1 cellular context compared by ENCODE assay signal in the genomic region with DNA sequence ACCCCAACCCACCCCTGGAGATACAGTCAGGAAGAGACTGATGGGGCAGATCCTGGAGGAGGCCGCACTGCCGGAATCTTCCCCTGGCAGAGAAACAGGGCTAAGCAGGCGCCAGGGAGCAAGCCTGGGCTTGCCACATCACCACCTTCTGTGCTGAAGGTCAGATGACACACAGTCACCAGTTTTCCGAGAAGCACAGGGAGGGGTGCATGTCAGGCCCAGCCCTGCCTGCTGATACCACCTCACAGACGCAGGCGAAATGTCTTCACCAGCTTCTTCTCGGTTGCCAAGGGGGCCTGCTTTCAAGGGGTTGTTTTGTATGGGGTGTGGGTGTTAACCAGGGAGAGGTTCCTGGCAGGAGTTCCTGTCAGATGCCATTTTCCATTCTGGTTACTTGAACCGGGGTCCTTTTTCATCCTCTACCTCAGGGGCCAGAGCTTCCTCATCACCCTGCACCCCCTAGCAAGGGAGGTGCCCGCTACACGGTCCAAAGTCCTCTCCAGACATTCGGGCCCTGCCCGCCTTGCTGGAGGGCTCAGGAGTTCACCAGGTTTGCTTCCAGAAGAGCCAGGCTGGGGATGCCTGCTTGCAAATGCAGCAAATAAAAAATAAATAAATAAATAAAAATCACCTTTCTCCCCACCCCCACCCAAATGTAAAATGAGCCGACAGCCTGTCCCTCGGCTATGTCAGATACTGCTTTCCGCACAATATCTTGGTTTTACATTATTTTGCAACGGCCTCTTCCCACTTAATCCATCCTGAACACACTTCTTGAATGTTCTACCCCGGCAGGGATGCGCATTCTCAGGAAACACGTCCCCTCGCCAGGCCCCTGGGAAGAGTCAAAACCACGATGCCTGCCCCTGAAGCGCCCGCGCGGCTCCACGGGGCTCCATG.
TF ChIP-seq lines count a peak whose summit lies in the region.

No MANE protein-coding gene starts in this region.

TF ChIP-seq in K562, 482 proteins besides CTCF, POLR2A, EP300 and RAD21 (continued from another document):
- TF ChIP-seq, protein P1, sequence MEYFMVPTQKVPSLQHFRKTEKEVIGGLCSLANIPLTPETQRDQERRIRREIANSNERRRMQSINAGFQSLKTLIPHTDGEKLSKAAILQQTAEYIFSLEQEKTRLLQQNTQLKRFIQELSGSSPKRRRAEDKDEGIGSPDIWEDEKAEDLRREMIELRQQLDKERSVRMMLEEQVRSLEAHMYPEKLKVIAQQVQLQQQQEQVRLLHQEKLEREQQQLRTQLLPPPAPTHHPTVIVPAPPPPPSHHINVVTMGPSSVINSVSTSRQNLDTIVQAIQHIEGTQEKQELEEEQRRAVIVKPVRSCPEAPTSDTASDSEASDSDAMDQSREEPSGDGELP (CRISPR knock-in tag; IDR thresholded peaks at IDR 0.05; ENCODE audit: borderline replicate concordance): peak; percentile 65; the same call in 1 of the 2 replicates
- peak; percentile 24; the same call in 1 of the 2 replicates for TF ChIP-seq BRD4 (IDR thresholded peaks at IDR 0.05)
- TF ChIP-seq, protein P2, sequence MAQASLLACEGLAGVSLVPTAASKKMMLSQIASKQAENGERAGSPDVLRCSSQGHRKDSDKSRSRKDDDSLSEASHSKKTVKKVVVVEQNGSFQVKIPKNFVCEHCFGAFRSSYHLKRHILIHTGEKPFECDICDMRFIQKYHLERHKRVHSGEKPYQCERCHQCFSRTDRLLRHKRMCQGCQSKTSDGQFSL (CRISPR knock-in tag; IDR thresholded peaks at IDR 0.05): no peak
- TF ChIP-seq, protein P2 (tag; IDR thresholded peaks at IDR 0.05): peak; percentile 19 to 60; a peak in 2 of 4 replicates
- peak; percentile 26; the same call in 1 of the 2 replicates for TF ChIP-seq ZNF644 (tag; IDR thresholded peaks at IDR 0.05; ENCODE audit: low read depth)
- peak in 1 of 2 experiments; percentile 37; a peak in 2 of 4 replicates for TF ChIP-seq SRF (CRISPR knock-in tag; IDR thresholded peaks at IDR 0.05)
- TF ChIP-seq ARID1B (IDR thresholded peaks at IDR 0.05): peak; percentile 59
- TF ChIP-seq EWSR1 (IDR thresholded peaks at IDR 0.05; ENCODE audit: borderline replicate concordance, low read depth, partially characterized antibody): no peak
- peak in 1 of 2 experiments; percentile 41; a peak in 1 of 4 replicates for TF ChIP-seq RCOR1 (IDR thresholded peaks at IDR 0.05; ENCODE audit: borderline replicate concordance in 1 of 2, low read depth in 2 of 2, low read length in 2 of 2)
- TF ChIP-seq ARNT (IDR thresholded peaks at IDR 0.05): peak in 1 of 2 experiments; percentile 17; a peak in 2 of 4 replicates
- 0 out of 2 replicates have a peak, but pooled peaks have one; percentile 21 for TF ChIP-seq SNIP1 (IDR thresholded peaks at IDR 0.05; ENCODE audit: low read depth)
- TF ChIP-seq PYGO2 (tag; IDR thresholded peaks at IDR 0.05): peak; percentile 60; the same call in 1 of the 2 replicates
- TF ChIP-seq, protein P3, sequence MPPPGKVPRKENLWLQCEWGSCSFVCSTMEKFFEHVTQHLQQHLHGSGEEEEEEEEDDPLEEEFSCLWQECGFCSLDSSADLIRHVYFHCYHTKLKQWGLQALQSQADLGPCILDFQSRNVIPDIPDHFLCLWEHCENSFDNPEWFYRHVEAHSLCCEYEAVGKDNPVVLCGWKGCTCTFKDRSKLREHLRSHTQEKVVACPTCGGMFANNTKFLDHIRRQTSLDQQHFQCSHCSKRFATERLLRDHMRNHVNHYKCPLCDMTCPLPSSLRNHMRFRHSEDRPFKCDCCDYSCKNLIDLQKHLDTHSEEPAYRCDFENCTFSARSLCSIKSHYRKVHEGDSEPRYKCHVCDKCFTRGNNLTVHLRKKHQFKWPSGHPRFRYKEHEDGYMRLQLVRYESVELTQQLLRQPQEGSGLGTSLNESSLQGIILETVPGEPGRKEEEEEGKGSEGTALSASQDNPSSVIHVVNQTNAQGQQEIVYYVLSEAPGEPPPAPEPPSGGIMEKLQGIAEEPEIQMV (tag; conservative IDR thresholded peaks at IDR 0.05; ENCODE audit: low read depth): 0 out of 2 replicates have a peak, but pooled peaks have one; percentile 9
- TF ChIP-seq POLR2B (IDR thresholded peaks at IDR 0.05; ENCODE audit: low read depth, partially characterized antibody): peak; percentile 69
- TF ChIP-seq ZFP30 (CRISPR knock-in tag; IDR thresholded peaks at IDR 0.05; ENCODE audit: borderline replicate concordance): 0 out of 2 replicates have a peak, but pooled peaks have one; percentile 49
- peak; percentile 28; the same call in 1 of the 2 replicates for TF ChIP-seq ZNF239 (CRISPR knock-in tag; IDR thresholded peaks at IDR 0.05)
- 0 out of 2 replicates have a peak, but pooled peaks have one; percentile 11 for TF ChIP-seq HDAC2 (IDR thresholded peaks at IDR 0.05)
- TF ChIP-seq ZNF121 (CRISPR knock-in tag; conservative IDR thresholded peaks at IDR 0.05): no peak
- TF ChIP-seq CREM (IDR thresholded peaks at IDR 0.05; ENCODE audit: low read depth): peak; percentile 76
- peak; percentile 87; the same call in 1 of the 2 replicates for TF ChIP-seq HIVEP1 (CRISPR knock-in tag; IDR thresholded peaks at IDR 0.05)
- TF ChIP-seq RBBP5 (IDR thresholded peaks at IDR 0.05; ENCODE audit: borderline replicate concordance, insufficient read depth, low read length, poor library complexity, severe bottlenecking): no peak
- TF ChIP-seq, protein P4, sequence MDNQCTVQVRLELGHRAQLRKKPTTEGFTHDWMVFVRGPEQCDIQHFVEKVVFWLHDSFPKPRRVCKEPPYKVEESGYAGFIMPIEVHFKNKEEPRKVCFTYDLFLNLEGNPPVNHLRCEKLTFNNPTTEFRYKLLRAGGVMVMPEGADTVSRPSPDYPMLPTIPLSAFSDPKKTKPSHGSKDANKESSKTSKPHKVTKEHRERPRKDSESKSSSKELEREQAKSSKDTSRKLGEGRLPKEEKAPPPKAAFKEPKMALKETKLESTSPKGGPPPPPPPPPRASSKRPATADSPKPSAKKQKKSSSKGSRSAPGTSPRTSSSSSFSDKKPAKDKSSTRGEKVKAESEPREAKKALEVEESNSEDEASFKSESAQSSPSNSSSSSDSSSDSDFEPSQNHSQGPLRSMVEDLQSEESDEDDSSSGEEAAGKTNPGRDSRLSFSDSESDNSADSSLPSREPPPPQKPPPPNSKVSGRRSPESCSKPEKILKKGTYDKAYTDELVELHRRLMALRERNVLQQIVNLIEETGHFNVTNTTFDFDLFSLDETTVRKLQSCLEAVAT (IDR thresholded peaks at IDR 0.05): peak; percentile 94 to 96
- peak; percentile 86 for TF ChIP-seq SMAD4 (CRISPR knock-in tag; conservative IDR thresholded peaks at IDR 0.05)
- TF ChIP-seq, protein P5, sequence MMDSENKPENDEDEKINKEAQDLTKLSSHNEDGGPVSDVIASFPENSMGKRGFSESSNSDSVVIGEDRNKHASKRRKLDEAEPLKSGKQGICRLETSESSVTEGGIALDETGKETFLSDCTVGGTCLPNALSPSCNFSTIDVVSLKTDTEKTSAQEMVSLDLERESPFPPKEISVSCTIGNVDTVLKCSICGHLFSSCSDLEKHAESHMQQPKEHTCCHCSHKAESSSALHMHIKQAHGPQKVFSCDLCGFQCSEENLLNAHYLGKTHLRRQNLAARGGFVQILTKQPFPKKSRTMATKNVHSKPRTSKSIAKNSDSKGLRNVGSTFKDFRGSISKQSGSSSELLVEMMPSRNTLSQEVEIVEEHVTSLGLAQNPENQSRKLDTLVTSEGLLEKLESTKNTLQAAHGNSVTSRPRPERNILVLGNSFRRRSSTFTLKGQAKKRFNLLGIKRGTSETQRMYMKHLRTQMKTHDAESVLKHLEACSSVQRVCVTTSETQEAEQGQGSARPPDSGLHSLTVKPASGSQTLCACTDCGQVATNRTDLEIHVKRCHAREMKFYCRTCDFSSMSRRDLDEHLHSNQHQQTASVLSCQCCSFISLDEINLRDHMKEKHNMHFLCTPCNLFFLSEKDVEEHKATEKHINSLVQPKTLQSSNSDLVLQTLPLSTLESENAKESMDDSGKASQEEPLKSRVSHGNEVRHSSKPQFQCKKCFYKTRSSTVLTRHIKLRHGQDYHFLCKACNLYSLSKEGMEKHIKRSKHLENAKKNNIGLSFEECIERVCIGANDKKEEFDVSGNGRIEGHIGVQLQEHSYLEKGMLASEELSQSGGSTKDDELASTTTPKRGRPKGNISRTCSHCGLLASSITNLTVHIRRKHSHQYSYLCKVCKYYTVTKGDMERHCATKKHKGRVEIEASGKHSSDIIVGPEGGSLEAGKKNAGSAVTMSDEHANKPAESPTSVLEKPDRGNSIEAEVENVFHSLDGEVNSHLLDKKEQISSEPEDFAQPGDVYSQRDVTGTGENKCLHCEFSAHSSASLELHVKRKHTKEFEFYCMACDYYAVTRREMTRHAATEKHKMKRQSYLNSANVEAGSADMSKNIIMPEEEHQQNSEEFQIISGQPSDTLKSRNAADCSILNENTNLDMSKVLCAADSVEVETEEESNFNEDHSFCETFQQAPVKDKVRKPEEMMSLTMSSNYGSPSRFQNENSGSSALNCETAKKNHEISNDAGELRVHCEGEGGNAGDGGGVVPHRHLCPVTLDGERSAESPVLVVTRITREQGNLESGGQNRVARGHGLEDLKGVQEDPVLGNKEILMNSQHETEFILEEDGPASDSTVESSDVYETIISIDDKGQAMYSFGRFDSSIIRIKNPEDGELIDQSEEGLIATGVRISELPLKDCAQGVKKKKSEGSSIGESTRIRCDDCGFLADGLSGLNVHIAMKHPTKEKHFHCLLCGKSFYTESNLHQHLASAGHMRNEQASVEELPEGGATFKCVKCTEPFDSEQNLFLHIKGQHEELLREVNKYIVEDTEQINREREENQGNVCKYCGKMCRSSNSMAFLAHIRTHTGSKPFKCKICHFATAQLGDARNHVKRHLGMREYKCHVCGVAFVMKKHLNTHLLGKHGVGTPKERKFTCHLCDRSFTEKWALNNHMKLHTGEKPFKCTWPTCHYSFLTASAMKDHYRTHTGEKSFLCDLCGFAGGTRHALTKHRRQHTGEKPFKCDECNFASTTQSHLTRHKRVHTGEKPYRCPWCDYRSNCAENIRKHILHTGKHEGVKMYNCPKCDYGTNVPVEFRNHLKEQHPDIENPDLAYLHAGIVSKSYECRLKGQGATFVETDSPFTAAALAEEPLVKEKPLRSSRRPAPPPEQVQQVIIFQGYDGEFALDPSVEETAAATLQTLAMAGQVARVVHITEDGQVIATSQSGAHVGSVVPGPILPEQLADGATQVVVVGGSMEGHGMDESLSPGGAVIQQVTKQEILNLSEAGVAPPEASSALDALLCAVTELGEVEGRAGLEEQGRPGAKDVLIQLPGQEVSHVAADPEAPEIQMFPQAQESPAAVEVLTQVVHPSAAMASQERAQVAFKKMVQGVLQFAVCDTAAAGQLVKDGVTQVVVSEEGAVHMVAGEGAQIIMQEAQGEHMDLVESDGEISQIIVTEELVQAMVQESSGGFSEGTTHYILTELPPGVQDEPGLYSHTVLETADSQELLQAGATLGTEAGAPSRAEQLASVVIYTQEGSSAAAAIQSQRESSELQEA (IDR thresholded peaks at IDR 0.05; ENCODE audit: low read depth): no peak
- TF ChIP-seq CHD1 (IDR thresholded peaks at IDR 0.05; ENCODE audit: low read length): peak; percentile 90
- peak in 1 of 2 experiments; percentile 87; a peak in 2 of 4 replicates for TF ChIP-seq TEAD1 (CRISPR knock-in tag; IDR thresholded peaks at IDR 0.05)
- 0 out of 2 replicates have a peak, but pooled peaks have one; percentile 44 for TF ChIP-seq HSF4 (CRISPR knock-in tag; IDR thresholded peaks at IDR 0.05; ENCODE audit: borderline replicate concordance)
- TF ChIP-seq, protein P6, sequence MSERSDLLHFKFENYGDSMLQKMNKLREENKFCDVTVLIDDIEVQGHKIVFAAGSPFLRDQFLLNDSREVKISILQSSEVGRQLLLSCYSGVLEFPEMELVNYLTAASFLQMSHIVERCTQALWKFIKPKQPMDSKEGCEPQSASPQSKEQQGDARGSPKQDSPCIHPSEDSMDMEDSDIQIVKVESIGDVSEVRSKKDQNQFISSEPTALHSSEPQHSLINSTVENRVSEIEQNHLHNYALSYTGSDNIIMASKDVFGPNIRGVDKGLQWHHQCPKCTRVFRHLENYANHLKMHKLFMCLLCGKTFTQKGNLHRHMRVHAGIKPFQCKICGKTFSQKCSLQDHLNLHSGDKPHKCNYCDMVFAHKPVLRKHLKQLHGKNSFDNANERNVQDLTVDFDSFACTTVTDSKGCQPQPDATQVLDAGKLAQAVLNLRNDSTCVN (CRISPR knock-in tag; IDR thresholded peaks at IDR 0.05): 0 out of 2 replicates have a peak, but pooled peaks have one; percentile 60
- peak in 1 of 2 experiments; percentile 11; a peak in 2 of 4 replicates for TF ChIP-seq HDAC1 (IDR thresholded peaks at IDR 0.05)
- no peak for TF ChIP-seq ZNF24 (IDR thresholded peaks at IDR 0.05)
- TF ChIP-seq ZNF354B (CRISPR knock-in tag; IDR thresholded peaks at IDR 0.05): 0 out of 2 replicates have a peak, but pooled peaks have one; percentile 36
